In genomic region chr6:149717588-149718458, GRCh38 we compare ENCODE assay signal across 8 cellular contexts. TPM values are rescaled to one million over a fixed set of nuclear protein-coding genes. Genes with fewer than 3 reads are reported as not detected.
DNase-seq lines count a peak whose midpoint lies in the region; ATAC-seq and TF ChIP-seq lines count a peak whose summit lies in the region.

LATS1 (minus strand) TSS chr6:149718101; CDS start chr6:149702126, 15,975 bp downstream.

- POLR2A ChIA-PET in activated CD8-positive, alpha-beta memory T cell treated with anti-CD3 and anti-CD28 coated beads for 36 hours (lab: Charles Lee) = interaction anchor here (0.6 to 2.4 kb wide), 6 partner anchors 15 to 173 kb away, joined by 3 to 8 read pairs (median 4); partner anchors contain the start of gene PCMT1

- H3K27me3 Mint-ChIP-seq in memory B cell = no peaks in the 10 kb centered on the region

- no peaks in the 10 kb centered on the region for H3K27me3 ChIP-seq in effector memory CD4-positive, alpha-beta T cell (replicated peaks; ENCODE audit: control insufficient read depth, insufficient read depth, low read length, poor library complexity, severe bottlenecking)

- H3K4me3 ChIP-seq in effector memory CD4-positive, alpha-beta T cell (ENCODE audit: insufficient read depth, low read depth, low read length, poor library complexity, severe bottlenecking) = peak within 1 kb of the TSS; percentile 87

- H3K27ac Mint-ChIP-seq in memory B cell = peak within 1 kb of the TSS; percentile 95

- CTCF ChIA-PET in activated CD8-positive, alpha-beta memory T cell treated with anti-CD3 and anti-CD28 coated beads for 36 hours (lab: Charles Lee) = interaction anchor here (1.5 to 2.0 kb wide), 2 partner anchors 27 to 172 kb away, joined by 3 to 7 read pairs; partner anchors contain the start of gene PPIL4

- H3K9me3 Mint-ChIP-seq in memory B cell = no peaks in the 10 kb centered on the region

- peaks cover 10% of the 10 kb centered on the region for H3K4me1 Mint-ChIP-seq in memory B cell

- H3K27ac ChIP-seq in effector memory CD4-positive, alpha-beta T cell (ENCODE audit: insufficient read depth, low read length, poor library complexity, severe bottlenecking) = peak within 1 kb of the TSS; percentile 91

- peak within 1 kb of the TSS; percentile 96 for H3K4me3 Mint-ChIP-seq in memory B cell

- H3K4me1 ChIP-seq in effector memory CD4-positive, alpha-beta T cell (ENCODE audit: control insufficient read depth, insufficient read depth, low read length, poor library complexity, severe bottlenecking) = peaks cover 5% of the 10 kb centered on the region

- no peaks in the 10 kb centered on the region for H3K36me3 ChIP-seq in effector memory CD4-positive, alpha-beta T cell (ENCODE audit: control insufficient read depth, insufficient read depth, low read length)

- DNase-seq in COLO668 (lab: John Stamatoyannopoulos, UW; ENCODE audit: unreplicated experiment) (peak; percentile 88), GM20000 (ENCODE audit: low spot score) (peak; percentile 92), HS-5 (ENCODE audit: low read depth) (peak; percentile 37), NOMO-1 (lab: John Stamatoyannopoulos, UW; ENCODE audit: unreplicated experiment in 2 of 2) (peak; percentile 79 to 84), memory B cell (ENCODE audit: low spot score in 2 of 2) (peak; percentile 86 to 92)
- peak; percentile 85 to 88 (median 85) for DNase-seq in effector memory CD4-positive, alpha-beta T cell
- DNase-seq in stimulated activated CD8-positive, alpha-beta memory T cell treated with anti-CD3 and anti-CD28 coated beads, Interleukin-12 subunit alpha, Interleukin-12 subunit beta, amount 100 ng/mL, for 24 hours (ENCODE audit: extremely low read depth) = peak; percentile 78

- ATAC-seq in memory B cell (ENCODE audit: low read depth) = peak; percentile 94

- H3K36me3 Mint-ChIP-seq in memory B cell = peaks cover 2% of the 10 kb centered on the region

- no peak for TF ChIP-seq CTCF in GM20000 (IDR thresholded peaks at IDR 0.05; ENCODE audit: extremely low read depth, missing control alignments)

- H3K9me3 ChIP-seq in effector memory CD4-positive, alpha-beta T cell (ENCODE audit: control insufficient read depth, low read length) = no peaks in the 10 kb centered on the region

RNA-seq across cellular contexts. Expression of gene LATS1, which starts in this region (rescaled TPM):
- total RNA-seq in activated CD8-positive, alpha-beta memory T cell treated with anti-CD3 and anti-CD28 coated beads for 36 hours = 10 to 100 TPM; 23.9 to 26.1 TPM

Comparison
In these comparisons a context has a peak if more than half of its experiments do, and no peak if none do; other contexts are left out.
1. Peak in every context shown above with its lines: DNase-seq, ATAC-seq, H3K4me3 ChIP-seq and H3K27ac ChIP-seq.
2. DNase-seq: peak in every context shown above with its lines; median percentile 92 in GM20000; 89 in memory B cell; 88 in COLO668; 85 in effector memory CD4-positive, alpha-beta T cell; 82 in NOMO-1; 78 in stimulated activated CD8-positive, alpha-beta memory T cell treated with anti-CD3 and anti-CD28 coated beads, Interleukin-12 subunit alpha, Interleukin-12 subunit beta, amount 100 ng/mL, for 24 hours; 37 in HS-5.